ENCODE assay signal across 34 cellular contexts in the genomic region with DNA sequence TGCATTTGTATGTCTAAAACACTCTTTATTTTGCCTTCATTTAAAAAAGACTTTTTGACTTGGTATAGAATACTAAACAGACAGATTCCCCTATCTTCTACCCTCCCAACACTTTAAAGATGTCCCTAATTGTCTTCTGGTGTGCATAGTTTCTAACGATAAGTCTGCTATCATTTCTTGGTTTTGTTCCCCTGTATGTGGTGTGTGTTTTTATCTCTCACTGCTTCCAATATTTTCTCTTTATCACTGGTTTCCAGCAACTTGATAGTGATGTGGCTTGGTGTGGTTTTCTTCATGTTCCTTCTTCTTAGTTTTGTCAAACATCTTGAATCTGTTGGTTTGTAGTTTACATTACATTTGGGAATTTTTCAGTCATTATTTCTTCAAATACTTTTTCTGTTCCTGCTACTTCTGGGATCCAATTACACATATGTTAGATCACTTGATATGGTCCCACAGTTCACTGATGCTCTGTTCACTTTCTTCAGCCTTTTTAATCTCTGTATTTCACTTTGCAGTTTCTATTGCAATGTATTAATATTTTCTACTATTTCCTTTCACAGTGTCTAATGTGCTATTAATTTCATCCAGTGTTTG. TPM values are rescaled to one million over a fixed set of nuclear protein-coding genes. Genes with fewer than 3 reads are reported as not detected.
"Had no signal": no experiment of that assay in that cellular context is flagged by ENCODE, and none has a peak within 500 bp of the region (broad histone marks: within the 10 kb centered on the region; RNA-seq: fewer than 3 reads in every experiment).

No MANE protein-coding gene starts in this region.

- DNase-seq: activated CD4-positive, alpha-beta memory T cell treated with anti-CD3 and anti-CD28 coated beads, Interleukin-2, amount 10 ng/mL, durations not matched to agents 7 days and 5 days; activated CD4-positive, alpha-beta T cell treated with anti-CD3 and anti-CD28 coated beads for 1 hour; activated CD4-positive, alpha-beta T cell treated with anti-CD3 and anti-CD28 coated beads for 48 hours; activated CD4-positive, CD25-positive, alpha-beta regulatory T cell; activated CD8-positive, alpha-beta memory T cell treated with anti-CD3 and anti-CD28 coated beads for 24 hours; activated CD8-positive, alpha-beta memory T cell treated with anti-CD3 and anti-CD28 coated beads, Interleukin-2, amount 10 ng/mL, durations not matched to agents 7 days and 5 days; activated gamma-delta T cell treated with Interleukin-2 at 50 U/mL for 16 hours; activated naive CD4-positive, alpha-beta T cell treated with anti-CD3 and anti-CD28 coated beads for 36 hours; activated T-cell treated with anti-CD3 and anti-CD28 coated beads, Interleukin-2, amount 50 U/mL, for 1 hour; adrenal gland; body of pancreas; MM.1S; NCI-H1092; NCI-H1436 treated with DMSO at 0.1 percent for 48 hours; NCI-H1694 treated with DMSO at 0.1 percent for 48 hours; NCI-H2029; NCI-H2171; NCI-H510A; NCI-H526; NCI-H748 treated with DMSO at 0.1 percent for 48 hours; NK-92 treated with Interleukin-12 subunit alpha and Interleukin-12 subunit beta, amount 100 ng/mL, for 24 hours; SHP77; SJCRH30; T1000; WERI-Rb-1 had no signal

- ATAC-seq: activated CD8-positive, alpha-beta memory T cell treated with anti-CD3 and anti-CD28 coated beads, Interleukin-2, amount 10 ng/mL, durations not matched to agents 7 days and 5 days; activated naive CD4-positive, alpha-beta T cell treated with anti-CD3 and anti-CD28 coated beads, Interleukin-2, amount 50 U/mL, for 72 hours; body of pancreas; Panc1 had no signal

- H3K27ac Mint-ChIP-seq: activated CD4-positive, alpha-beta memory T cell treated with anti-CD3 and anti-CD28 coated beads, Interleukin-2, amount 10 ng/mL, durations not matched to agents 7 days and 5 days; activated CD8-positive, alpha-beta memory T cell treated with anti-CD3 and anti-CD28 coated beads, Interleukin-2, amount 10 ng/mL, durations not matched to agents 7 days and 5 days; activated naive CD4-positive, alpha-beta T cell treated with anti-CD3 and anti-CD28 coated beads for 36 hours; activated naive CD4-positive, alpha-beta T cell treated with anti-CD3 and anti-CD28 coated beads, Interleukin-2, amount 50 U/mL, for 72 hours; activated T-helper 1 cell treated with anti-CD3 and anti-CD28 coated beads, Interleukin-12 subunit alpha, Interleukin-12 subunit beta, Interleukin-2, Interleukin-4 antibody, amounts not matched to agents 30 ng/mL and 10 ng/mL and 1 ng/mL, durations not matched to agents 14 hours and 24 hours and 36 hours had no signal

- H3K27ac ChIP-seq: adrenal gland, body of pancreas, breast epithelium, KMS-11, SJCRH30, SK-N-MC, WERI-Rb-1 had no signal

- H3K4me1 ChIP-seq: adrenal gland, breast epithelium, SJCRH30 had no signal

- H3K9me3 Mint-ChIP-seq: activated naive CD4-positive, alpha-beta T cell treated with anti-CD3 and anti-CD28 coated beads for 36 hours; activated naive CD4-positive, alpha-beta T cell treated with anti-CD3 and anti-CD28 coated beads, Interleukin-2, amount 50 U/mL, for 72 hours had no signal

- H3K9me3 ChIP-seq: body of pancreas, SJCRH30 had no signal

- H3K27me3 ChIP-seq: body of pancreas, breast epithelium, SJCRH30 had no signal

- H3K36me3 ChIP-seq: adrenal gland, breast epithelium, SJCRH30, WERI-Rb-1 had no signal

- H3K27me3 Mint-ChIP-seq: activated CD4-positive, alpha-beta memory T cell treated with anti-CD3 and anti-CD28 coated beads, Interleukin-2, amount 10 ng/mL, durations not matched to agents 7 days and 5 days; activated CD8-positive, alpha-beta memory T cell treated with anti-CD3 and anti-CD28 coated beads, Interleukin-2, amount 10 ng/mL, durations not matched to agents 7 days and 5 days had no signal

- H3K4me3 ChIP-seq: adrenal gland, body of pancreas, breast epithelium, SJCRH30, SK-N-MC had no signal

- H3K4me3 Mint-ChIP-seq: activated CD4-positive, alpha-beta memory T cell treated with anti-CD3 and anti-CD28 coated beads, Interleukin-2, amount 10 ng/mL, durations not matched to agents 7 days and 5 days; activated CD8-positive, alpha-beta memory T cell treated with anti-CD3 and anti-CD28 coated beads, Interleukin-2, amount 10 ng/mL, durations not matched to agents 7 days and 5 days; activated naive CD4-positive, alpha-beta T cell treated with anti-CD3 and anti-CD28 coated beads for 36 hours; activated T-helper 1 cell treated with anti-CD3 and anti-CD28 coated beads, Interleukin-12 subunit alpha, Interleukin-12 subunit beta, Interleukin-2, Interleukin-4 antibody, amounts not matched to agents 30 ng/mL and 10 ng/mL and 1 ng/mL, durations not matched to agents 14 hours and 24 hours and 36 hours had no signal

RNA-seq across cellular contexts. Expression of a gene that starts 23.2 kb away (rescaled TPM):
- total RNA-seq: LHCN-M2, OCI-LY7, RPMI7951, SJCRH30 had no signal
